ENCODE assay signal across 1 cellular context in the genomic region with DNA sequence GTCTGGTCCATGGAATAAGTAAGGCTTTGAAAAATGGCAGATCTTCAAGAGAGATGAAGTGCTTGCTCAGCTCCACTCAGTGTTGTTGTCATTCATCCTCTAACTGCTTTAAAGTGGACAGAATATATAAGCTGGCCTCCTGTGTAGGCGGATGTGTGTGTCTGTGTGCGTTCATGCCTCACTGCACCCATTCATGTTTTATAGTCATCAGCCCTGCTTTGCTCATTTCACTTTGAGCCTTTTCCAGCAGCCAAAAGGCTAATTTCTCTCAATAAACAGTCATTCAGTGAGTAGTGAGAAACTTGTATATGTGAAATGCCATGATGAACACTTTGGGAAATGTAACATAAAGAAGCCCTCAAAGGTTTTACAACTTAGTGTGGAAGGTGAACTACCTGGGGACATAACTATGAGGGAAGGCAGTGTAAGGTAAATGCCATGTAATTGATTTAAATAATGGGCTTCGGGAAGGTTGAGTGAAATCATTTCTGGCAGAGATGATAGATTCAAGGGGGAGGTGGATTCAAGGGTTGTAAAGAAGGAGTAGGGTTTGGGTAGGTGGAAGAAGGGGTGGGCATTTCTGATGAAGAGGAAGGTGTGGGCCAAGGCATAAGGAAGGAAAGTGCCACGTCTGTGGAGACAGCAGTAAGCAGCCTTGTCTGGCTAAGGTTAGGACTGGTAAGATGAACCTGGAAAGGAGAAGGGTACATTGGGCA.
TF ChIP-seq lines count a peak whose summit lies in the region.

No MANE protein-coding gene starts in this region.

TF ChIP-seq in GM23338, 12 proteins besides CTCF, POLR2A, EP300 and RAD21 (continued from another document):
- TF ChIP-seq, protein P1, sequence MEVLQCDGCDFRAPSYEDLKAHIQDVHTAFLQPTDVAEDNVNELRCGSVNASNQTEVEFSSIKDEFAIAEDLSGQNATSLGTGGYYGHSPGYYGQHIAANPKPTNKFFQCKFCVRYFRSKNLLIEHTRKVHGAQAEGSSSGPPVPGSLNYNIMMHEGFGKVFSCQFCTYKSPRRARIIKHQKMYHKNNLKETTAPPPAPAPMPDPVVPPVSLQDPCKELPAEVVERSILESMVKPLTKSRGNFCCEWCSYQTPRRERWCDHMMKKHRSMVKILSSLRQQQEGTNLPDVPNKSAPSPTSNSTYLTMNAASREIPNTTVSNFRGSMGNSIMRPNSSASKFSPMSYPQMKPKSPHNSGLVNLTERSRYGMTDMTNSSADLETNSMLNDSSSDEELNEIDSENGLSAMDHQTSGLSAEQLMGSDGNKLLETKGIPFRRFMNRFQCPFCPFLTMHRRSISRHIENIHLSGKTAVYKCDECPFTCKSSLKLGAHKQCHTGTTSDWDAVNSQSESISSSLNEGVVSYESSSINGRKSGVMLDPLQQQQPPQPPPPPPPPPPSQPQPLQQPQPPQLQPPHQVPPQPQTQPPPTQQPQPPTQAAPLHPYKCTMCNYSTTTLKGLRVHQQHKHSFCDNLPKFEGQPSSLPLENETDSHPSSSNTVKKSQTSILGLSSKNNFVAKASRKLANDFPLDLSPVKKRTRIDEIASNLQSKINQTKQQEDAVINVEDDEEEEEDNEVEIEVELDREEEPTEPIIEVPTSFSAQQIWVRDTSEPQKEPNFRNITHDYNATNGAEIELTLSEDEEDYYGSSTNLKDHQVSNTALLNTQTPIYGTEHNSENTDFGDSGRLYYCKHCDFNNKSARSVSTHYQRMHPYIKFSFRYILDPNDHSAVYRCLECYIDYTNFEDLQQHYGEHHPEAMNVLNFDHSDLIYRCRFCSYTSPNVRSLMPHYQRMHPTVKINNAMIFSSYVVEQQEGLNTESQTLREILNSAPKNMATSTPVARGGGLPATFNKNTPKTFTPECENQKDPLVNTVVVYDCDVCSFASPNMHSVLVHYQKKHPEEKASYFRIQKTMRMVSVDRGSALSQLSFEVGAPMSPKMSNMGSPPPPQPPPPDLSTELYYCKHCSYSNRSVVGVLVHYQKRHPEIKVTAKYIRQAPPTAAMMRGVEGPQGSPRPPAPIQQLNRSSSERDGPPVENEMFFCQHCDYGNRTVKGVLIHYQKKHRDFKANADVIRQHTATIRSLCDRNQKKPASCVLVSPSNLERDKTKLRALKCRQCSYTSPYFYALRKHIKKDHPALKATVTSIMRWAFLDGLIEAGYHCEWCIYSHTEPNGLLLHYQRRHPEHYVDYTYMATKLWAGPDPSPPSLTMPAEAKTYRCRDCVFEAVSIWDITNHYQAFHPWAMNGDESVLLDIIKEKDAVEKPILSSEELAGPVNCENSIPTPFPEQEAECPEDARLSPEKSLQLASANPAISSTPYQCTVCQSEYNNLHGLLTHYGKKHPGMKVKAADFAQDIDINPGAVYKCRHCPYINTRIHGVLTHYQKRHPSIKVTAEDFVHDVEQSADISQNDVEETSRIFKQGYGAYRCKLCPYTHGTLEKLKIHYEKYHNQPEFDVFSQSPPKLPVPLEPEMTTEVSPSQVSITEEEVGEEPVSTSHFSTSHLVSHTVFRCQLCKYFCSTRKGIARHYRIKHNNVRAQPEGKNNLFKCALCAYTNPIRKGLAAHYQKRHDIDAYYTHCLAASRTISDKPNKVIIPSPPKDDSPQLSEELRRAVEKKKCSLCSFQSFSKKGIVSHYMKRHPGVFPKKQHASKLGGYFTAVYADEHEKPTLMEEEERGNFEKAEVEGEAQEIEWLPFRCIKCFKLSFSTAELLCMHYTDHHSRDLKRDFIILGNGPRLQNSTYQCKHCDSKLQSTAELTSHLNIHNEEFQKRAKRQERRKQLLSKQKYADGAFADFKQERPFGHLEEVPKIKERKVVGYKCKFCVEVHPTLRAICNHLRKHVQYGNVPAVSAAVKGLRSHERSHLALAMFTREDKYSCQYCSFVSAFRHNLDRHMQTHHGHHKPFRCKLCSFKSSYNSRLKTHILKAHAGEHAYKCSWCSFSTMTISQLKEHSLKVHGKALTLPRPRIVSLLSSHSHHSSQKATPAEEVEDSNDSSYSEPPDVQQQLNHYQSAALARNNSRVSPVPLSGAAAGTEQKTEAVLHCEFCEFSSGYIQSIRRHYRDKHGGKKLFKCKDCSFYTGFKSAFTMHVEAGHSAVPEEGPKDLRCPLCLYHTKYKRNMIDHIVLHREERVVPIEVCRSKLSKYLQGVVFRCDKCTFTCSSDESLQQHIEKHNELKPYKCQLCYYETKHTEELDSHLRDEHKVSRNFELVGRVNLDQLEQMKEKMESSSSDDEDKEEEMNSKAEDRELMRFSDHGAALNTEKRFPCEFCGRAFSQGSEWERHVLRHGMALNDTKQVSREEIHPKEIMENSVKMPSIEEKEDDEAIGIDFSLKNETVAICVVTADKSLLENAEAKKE (CRISPR knock-in tag; IDR thresholded peaks at IDR 0.05): no peak
- TF ChIP-seq ZNF331 (CRISPR knock-in tag; IDR thresholded peaks at IDR 0.05; ENCODE audit: low read depth) (no peak), STAT1 (IDR thresholded peaks at IDR 0.05; ENCODE audit: unreplicated experiment) (no peak), CREB1 (CRISPR knock-in tag; IDR thresholded peaks at IDR 0.05; ENCODE audit: low read depth) (no peak)
